Comparison of ENCODE assay signal across 32 cellular contexts in genomic region chr7:41819645-41820044, GRCh38.
"Had no signal": no experiment of that assay in that cellular context is flagged by ENCODE, and none has a peak within 500 bp of the region (broad histone marks: within the 10 kb centered on the region; RNA-seq: fewer than 3 reads in every experiment).

No MANE protein-coding gene starts in this region.

- H3K27me3 ChIP-seq: adrenal gland, breast epithelium, cardiac muscle cell, gastrocnemius medialis had no signal

- H3K4me3 Mint-ChIP-seq: activated CD4-positive, alpha-beta memory T cell treated with anti-CD3 and anti-CD28 coated beads for 36 hours; activated CD4-positive, alpha-beta T cell treated with anti-CD3 and anti-CD28 coated beads for 36 hours; activated CD4-positive, alpha-beta T cell treated with anti-CD3 and anti-CD28 coated beads, Interleukin-2, amount 10 ng/mL, durations not matched to agents 24 days and 14 days; activated CD8-positive, alpha-beta memory T cell treated with anti-CD3 and anti-CD28 coated beads, Interleukin-2, amount 10 ng/mL, durations not matched to agents 7 days and 5 days; activated CD8-positive, alpha-beta T cell treated with anti-CD3 and anti-CD28 coated beads, Interleukin-2, amount 10 ng/mL, durations not matched to agents 7 days and 5 days; activated naive CD4-positive, alpha-beta T cell treated with anti-CD3 and anti-CD28 coated beads for 36 hours; activated naive CD4-positive, alpha-beta T cell treated with anti-CD3 and anti-CD28 coated beads, Interleukin-2, amount 50 U/mL, for 24 hours; activated naive CD8-positive, alpha-beta T cell treated with anti-CD3 and anti-CD28 coated beads for 36 hours; activated naive CD8-positive, alpha-beta T cell treated with anti-CD3 and anti-CD28 coated beads, Interleukin-2, amount 50 U/mL, for 24 hours; activated T-helper 1 cell treated with anti-CD3 and anti-CD28 coated beads, Interleukin-12 subunit alpha, Interleukin-12 subunit beta, Interleukin-2, Interleukin-4 antibody, amounts not matched to agents 30 ng/mL and 10 ng/mL and 1 ng/mL, durations not matched to agents 14 hours and 24 hours and 36 hours; brain had no signal

- H3K27ac ChIP-seq: adrenal gland, breast epithelium, cardiac muscle cell, gastrocnemius medialis had no signal

- H3K4me3 ChIP-seq: adrenal gland, breast epithelium, cardiac muscle cell, gastrocnemius medialis had no signal

- H3K4me1 ChIP-seq: adrenal gland, breast epithelium, gastrocnemius medialis had no signal

- H3K9me3 Mint-ChIP-seq: activated naive CD4-positive, alpha-beta T cell treated with anti-CD3 and anti-CD28 coated beads, Interleukin-2, amount 50 U/mL, for 24 hours had no signal

- ATAC-seq: activated CD4-positive, alpha-beta T cell treated with anti-CD3 and anti-CD28 coated beads for 36 hours; activated CD8-positive, alpha-beta memory T cell treated with anti-CD3 and anti-CD28 coated beads, Interleukin-2, amount 10 ng/mL, durations not matched to agents 7 days and 5 days; activated CD8-positive, alpha-beta T cell treated with anti-CD3 and anti-CD28 coated beads, Interleukin-2, amount 10 ng/mL, durations not matched to agents 7 days and 5 days; activated naive CD8-positive, alpha-beta T cell treated with anti-CD3 and anti-CD28 coated beads, Interleukin-2, amount 50 U/mL, for 24 hours; esophagus mucosa; gastrocnemius medialis had no signal

- H3K36me3 ChIP-seq: adrenal gland, breast epithelium, cardiac muscle cell, gastrocnemius medialis had no signal

- H3K36me3 Mint-ChIP-seq: activated CD4-positive, alpha-beta memory T cell treated with anti-CD3 and anti-CD28 coated beads for 36 hours; activated naive CD4-positive, alpha-beta T cell treated with anti-CD3 and anti-CD28 coated beads, Interleukin-2, amount 50 U/mL, for 24 hours; activated naive CD8-positive, alpha-beta T cell treated with anti-CD3 and anti-CD28 coated beads for 36 hours; brain had no signal

- H3K4me1 Mint-ChIP-seq: brain had no signal

- H3K9me3 ChIP-seq: gastrocnemius medialis had no signal

- H3K27ac Mint-ChIP-seq: activated CD4-positive, alpha-beta memory T cell treated with anti-CD3 and anti-CD28 coated beads for 36 hours; activated CD4-positive, alpha-beta T cell treated with anti-CD3 and anti-CD28 coated beads for 36 hours; activated CD4-positive, alpha-beta T cell treated with anti-CD3 and anti-CD28 coated beads, Interleukin-2, amount 10 ng/mL, durations not matched to agents 24 days and 14 days; activated CD8-positive, alpha-beta memory T cell treated with anti-CD3 and anti-CD28 coated beads, Interleukin-2, amount 10 ng/mL, durations not matched to agents 7 days and 5 days; activated CD8-positive, alpha-beta T cell treated with anti-CD3 and anti-CD28 coated beads, Interleukin-2, amount 10 ng/mL, durations not matched to agents 7 days and 5 days; activated naive CD4-positive, alpha-beta T cell treated with anti-CD3 and anti-CD28 coated beads for 36 hours; activated naive CD4-positive, alpha-beta T cell treated with anti-CD3 and anti-CD28 coated beads, Interleukin-2, amount 50 U/mL, for 24 hours; activated naive CD8-positive, alpha-beta T cell treated with anti-CD3 and anti-CD28 coated beads for 36 hours; activated naive CD8-positive, alpha-beta T cell treated with anti-CD3 and anti-CD28 coated beads, Interleukin-2, amount 50 U/mL, for 24 hours; activated T-helper 1 cell treated with anti-CD3 and anti-CD28 coated beads, Interleukin-12 subunit alpha, Interleukin-12 subunit beta, Interleukin-2, Interleukin-4 antibody, amounts not matched to agents 30 ng/mL and 10 ng/mL and 1 ng/mL, durations not matched to agents 14 hours and 24 hours and 36 hours; activated T-helper 2 cell treated with anti-CD3 and anti-CD28 coated beads, Interferon-gamma antibody, Interleukin-2, Interleukin-4, amounts not matched to agents 10 μg/mL and 5 μg/mL and 100 μg/mL, durations not matched to agents 14 hours and 24 hours and 36 hours; brain had no signal

- DNase-seq: activated CD4-positive, alpha-beta memory T cell treated with anti-CD3 and anti-CD28 coated beads for 36 hours; activated CD4-positive, alpha-beta T cell treated with anti-CD3 and anti-CD28 coated beads for 36 hours; activated CD4-positive, alpha-beta T cell treated with anti-CD3 and anti-CD28 coated beads, Interleukin-2, amount 10 ng/mL, durations not matched to agents 24 days and 14 days; activated CD4-positive, CD25-positive, alpha-beta regulatory T cell; activated CD4-positive, CD25-positive, alpha-beta regulatory T cell treated with anti-CD3 and anti-CD28 coated beads, Interleukin-2, amount 50 U/mL, for 72 hours; activated CD8-positive, alpha-beta memory T cell treated with anti-CD3 and anti-CD28 coated beads, Interleukin-2, amount 10 ng/mL, durations not matched to agents 7 days and 5 days; activated CD8-positive, alpha-beta memory T cell treated with anti-CD3 and anti-CD28 coated beads, Interleukin-2, amount 50 U/mL, for 4 hours; activated CD8-positive, alpha-beta T cell treated with anti-CD3 and anti-CD28 coated beads, Interleukin-2, amount 10 ng/mL, durations not matched to agents 7 days and 5 days; activated effector memory CD4-positive, alpha-beta T cell treated with anti-CD3 and anti-CD28 coated beads, Interleukin-2, amount 50 U/mL, for 16 hours; activated naive CD4-positive, alpha-beta T cell treated with anti-CD3 and anti-CD28 coated beads for 36 hours; activated naive CD8-positive, alpha-beta T cell treated with anti-CD3 and anti-CD28 coated beads for 36 hours; activated naive CD8-positive, alpha-beta T cell treated with anti-CD3 and anti-CD28 coated beads, Interleukin-2, amount 50 U/mL, for 24 hours; activated T-cell treated with anti-CD3 and anti-CD28 coated beads, Interleukin-2, amount 50 U/mL, for 1 hour; activated T-cell treated with anti-CD3 and anti-CD28 coated beads, Interleukin-2, amount 50 U/mL, for 48 hours; adrenal gland; amygdala; aorta; central memory CD4-positive, alpha-beta T cell; cerebellar nuclear complex; cortex of kidney; dermis blood vessel endothelial cell; effector CD8-positive, alpha-beta T cell; gastrocnemius medialis; glutamatergic neuron; T-helper 2 cell had no signal
